8 cellular contexts compared by ENCODE assay signal in the genomic region with DNA sequence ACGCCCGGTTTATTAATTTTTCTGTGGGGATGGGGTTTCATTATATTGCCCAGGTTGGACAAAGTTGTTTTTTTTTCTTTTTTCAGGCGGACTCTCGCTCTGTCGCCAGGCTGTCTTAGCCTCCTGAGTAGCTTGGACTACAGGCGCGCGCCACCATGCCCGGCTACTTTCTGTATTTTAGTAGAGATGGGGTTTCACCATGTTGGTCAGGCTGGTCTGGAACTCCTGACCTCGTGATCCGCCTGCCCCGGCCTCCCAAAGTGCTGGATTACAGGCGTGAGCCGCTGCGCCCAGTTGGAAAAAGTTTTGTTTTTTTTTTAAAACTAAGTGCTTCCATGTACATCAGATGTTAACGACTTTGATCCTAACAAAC. TPM values are rescaled to one million over a fixed set of nuclear protein-coding genes. Genes with fewer than 3 reads are reported as not detected.
DNase-seq lines count a peak whose midpoint lies in the region; TF ChIP-seq lines count a peak whose summit lies in the region.

No MANE protein-coding gene starts in this region.

- TF ChIP-seq CTCF in OCI-LY1 (IDR thresholded peaks at IDR 0.05; ENCODE audit: low read length) (no peak), neural crest cell (conservative IDR thresholded peaks at IDR 0.05) (no peak)

- H3K4me3 ChIP-seq in BLaER1 (peak overlapping the region; percentile 89), OCI-LY1 (ENCODE audit: low read depth, low read length, poor library complexity, severe bottlenecking) (peak overlapping the region; percentile 77), endocrine pancreas (ENCODE audit: control insufficient read depth, insufficient read depth, low read length) (peak overlapping the region; percentile 20)

- no peaks in the 10 kb centered on the region for H3K9me3 Mint-ChIP-seq in neural crest cell

- peak overlapping the region; percentile 98 for H3K4me3 Mint-ChIP-seq in neural crest cell

- peak overlapping the region; percentile 90 for H3K27ac Mint-ChIP-seq in neural crest cell (ENCODE audit: unreplicated experiment)

- peak overlapping the region; percentile 88 for H3K27ac ChIP-seq in BLaER1
- H3K27ac ChIP-seq in OCI-LY1 (ENCODE audit: low read depth, low read length, poor library complexity, severe bottlenecking) = peak overlapping the region; percentile 57

- H4K20me1 ChIP-seq in BLaER1 = peaks cover 30% of the 10 kb centered on the region
- peaks cover 3% of the 10 kb centered on the region; the same call in 1 of the 2 replicates for H4K20me1 ChIP-seq in OCI-LY1 (ENCODE audit: insufficient read depth, low read length)

- no peaks in the 10 kb centered on the region for H3F3A ChIP-seq in OCI-LY1 (ENCODE audit: insufficient read depth, low read length)

- H3K4me2 ChIP-seq in BLaER1 = peak overlapping the region; percentile 99
- peak overlapping the region; percentile 94 for H3K4me2 ChIP-seq in OCI-LY1 (ENCODE audit: low read length)

- H3K36me3 ChIP-seq in BLaER1 (peaks cover 31% of the 10 kb centered on the region), OCI-LY1 (ENCODE audit: insufficient read depth, low read length) (peaks cover 29% of the 10 kb centered on the region), endocrine pancreas (ENCODE audit: control insufficient read depth, insufficient read depth, low read length) (no peaks in the 10 kb centered on the region)

- DNase-seq in neural crest cell (ENCODE audit: low read depth, low spot score) (no peak), NAMALWA (ENCODE audit: low spot score) (no peak), NCI-H1105 (lab: John Stamatoyannopoulos, UW) (no peak), HK-2 (ENCODE audit: unreplicated experiment) (no peak)
- no peak for DNase-seq in stimulated activated naive CD4-positive, alpha-beta T cell treated with Interleukin-2 at 50 U/mL for 16 hours (lab: John Stamatoyannopoulos, UW)

- no peaks in the 10 kb centered on the region for H3K9me2 ChIP-seq in OCI-LY1 (ENCODE audit: low read depth, low read length)

- H3K79me2 ChIP-seq in OCI-LY1 (ENCODE audit: insufficient read depth, low read length) = peaks cover 37% of the 10 kb centered on the region

- H3K9ac ChIP-seq in BLaER1 (peak overlapping the region; percentile 87), OCI-LY1 (ENCODE audit: low read length) (peak overlapping the region; percentile 78), endocrine pancreas (ENCODE audit: control insufficient read depth, insufficient read depth, low read length) (peak overlapping the region; percentile 77)

- H3K27me3 ChIP-seq in BLaER1 (no peaks in the 10 kb centered on the region), OCI-LY1 (ENCODE audit: insufficient read depth, low read length) (no peaks in the 10 kb centered on the region), endocrine pancreas (ENCODE audit: control insufficient read depth, insufficient read depth, low read length) (no peaks in the 10 kb centered on the region)

- no peaks in the 10 kb centered on the region for H3K27me3 Mint-ChIP-seq in neural crest cell (ENCODE audit: low read depth)

- H3K36me3 Mint-ChIP-seq in neural crest cell (ENCODE audit: low read depth) = peaks cover 7% of the 10 kb centered on the region

- no peak overlapping the region for H2AFZ ChIP-seq in OCI-LY1 (ENCODE audit: low read length)

- H3K4me1 Mint-ChIP-seq in neural crest cell = peaks cover 41% of the 10 kb centered on the region

- H3K9me3 ChIP-seq in BLaER1 (peaks cover 17% of the 10 kb centered on the region), OCI-LY1 (ENCODE audit: low read length) (no peaks in the 10 kb centered on the region), endocrine pancreas (ENCODE audit: control insufficient read depth, low read length) (no peaks in the 10 kb centered on the region)

- H3K4me1 ChIP-seq in BLaER1 (peaks cover 27% of the 10 kb centered on the region), OCI-LY1 (ENCODE audit: insufficient read depth, low read length, severe bottlenecking) (peaks cover 31% of the 10 kb centered on the region), endocrine pancreas (ENCODE audit: control insufficient read depth, insufficient read depth, low read length) (peaks cover 9% of the 10 kb centered on the region)

RNA-seq across cellular contexts. Expression of a gene that starts 0.5 kb away (rescaled TPM):
- 17.5 and 19.5 TPM in 2 replicates for total RNA-seq in neural crest cell

RNA-seq across cellular contexts. Expression of a gene that starts 3.8 kb away (rescaled TPM):
- 21.5 and 21.7 TPM in 2 replicates for total RNA-seq in neural crest cell

RNA-seq across cellular contexts. Expression of a gene that starts 27.9 kb away (rescaled TPM):
- total RNA-seq in neural crest cell = 25.6 and 27.8 TPM in 2 replicates

RNA-seq across cellular contexts. Expression of a gene that starts 34.7 kb away (rescaled TPM):
- 403 and 423 TPM in 2 replicates for total RNA-seq in neural crest cell

RNA-seq across cellular contexts. Expression of a gene that starts 51.3 kb away (rescaled TPM):
- 10.6 and 10.9 TPM in 2 replicates for total RNA-seq in neural crest cell

Comparison
In these comparisons a context has a peak if more than half of its experiments do, and no peak if none do; other contexts are left out.
1. H3K4me3 ChIP-seq: peak in every context shown above with its lines; median percentile 89 in BLaER1; 77 in OCI-LY1; 20 in endocrine pancreas.